25 cellular contexts compared by ENCODE assay signal in genomic region chr5:150442699-150443080, GRCh38. TPM values are rescaled to one million over a fixed set of nuclear protein-coding genes. Genes with fewer than 3 reads are reported as not detected.
DNase-seq lines count a peak whose midpoint lies in the region; FAIRE-seq and TF ChIP-seq lines count a peak whose summit lies in the region.
"Had no signal": no experiment of that assay in that cellular context is flagged by ENCODE, and none has a peak within 500 bp of the region (broad histone marks: within the 10 kb centered on the region; RNA-seq: fewer than 3 reads in every experiment).

No MANE protein-coding gene starts in this region.

- H4K91ac ChIP-seq in H1 (replicated peaks; ENCODE audit: insufficient read length, low read length): no peak overlapping the region
- no peak overlapping the region for H4K91ac ChIP-seq in mesenchymal stem cell (ENCODE audit: low read length)

- peaks cover under 1 to 16% of the 10 kb centered on the region in 2 experiments for H3K79me2 ChIP-seq in H1 (ENCODE audit: control insufficient read depth in 1 of 2, insufficient read depth in 2 of 2, low read length in 2 of 2)

- intact Hi-C loops in testis (cut with DNase I; ENCODE audit: low total_unique reads): no loop called here

- peaks cover 12 to 22% of the 10 kb centered on the region in 2 experiments for H4K20me1 ChIP-seq in H1 (replicated peaks in 1 of 2; ENCODE audit: control insufficient read depth in 1 of 2, insufficient read depth in 2 of 2, low read length in 2 of 2)

- H2AK5ac ChIP-seq in H1 (ENCODE audit: low read depth, low read length) (no peak overlapping the region), mesenchymal stem cell (ENCODE audit: low read length, severe bottlenecking) (no peak overlapping the region)

- peak overlapping the region; percentile 51 for H3K27ac ChIP-seq in 22Rv1
- peak overlapping the region; percentile 56 for H3K27ac ChIP-seq in RWPE1
- no peak overlapping the region for H3K27ac ChIP-seq in H1 (ENCODE audit: low read depth, low read length)
- H3K27ac ChIP-seq in testis: no peak overlapping the region
- no peak overlapping the region for H3K27ac ChIP-seq in mesenchymal stem cell (ENCODE audit: low read length, poor library complexity, severe bottlenecking)
- H3K27ac ChIP-seq: GM23248, lower lobe of right lung, prostate gland, thoracic aorta had no signal

- H3K4me3 ChIP-seq in H1 (ENCODE audit: extremely low read depth in 1 of 4, insufficient read depth in 2 of 4, low read depth in 3 of 4, low read length in 4 of 4) (no peak overlapping the region), testis (no peak overlapping the region), mesenchymal stem cell (ENCODE audit: insufficient read depth in 1 of 2, low read depth in 1 of 2, low read length in 2 of 2) (no peak overlapping the region)
- H3K4me3 ChIP-seq: GM12878, GM23248, lower lobe of right lung, prostate gland, thoracic aorta had no signal

- no peak for TF ChIP-seq EP300 in H1 (IDR thresholded peaks at IDR 0.05; ENCODE audit: borderline replicate concordance in 1 of 2, low read depth in 2 of 2, low read length in 2 of 2)

- no peak overlapping the region for H4K5ac ChIP-seq in H1 (ENCODE audit: insufficient read length, low read depth, low read length)

- peaks cover 41 to 47% (median 44%) of the 10 kb centered on the region in 4 experiments for H3K36me3 ChIP-seq in H1 (ENCODE audit: control insufficient read depth in 2 of 4, insufficient read depth in 4 of 4, low read length in 3 of 4)
- peaks cover 4% of the 10 kb centered on the region for H3K36me3 ChIP-seq in testis (ENCODE audit: low read depth, missing control alignments)
- peaks cover 59 to 60% of the 10 kb centered on the region in 2 experiments for H3K36me3 ChIP-seq in mesenchymal stem cell (ENCODE audit: control insufficient read depth in 1 of 2, insufficient read depth in 2 of 2, low read depth in 1 of 2, low read length in 2 of 2)

- H3K23me2 ChIP-seq in H1 (ENCODE audit: low read depth, low read length): no peaks in the 10 kb centered on the region

- H3K4me1 ChIP-seq in H1 (replicated peaks in 1 of 4; ENCODE audit: control insufficient read depth in 3 of 4, insufficient read depth in 4 of 4, low read length in 3 of 4) (peaks cover 3 to 8% (median 5%) of the 10 kb centered on the region in 4 experiments), testis (peaks cover 8% of the 10 kb centered on the region), mesenchymal stem cell (ENCODE audit: control insufficient read depth, insufficient read depth, low read depth, low read length) (peaks cover 8% of the 10 kb centered on the region)
- H3K4me1 ChIP-seq: prostate gland had no signal

- H2AFZ ChIP-seq in H1 (ENCODE audit: low read length): no peak overlapping the region
- H2AFZ ChIP-seq in mesenchymal stem cell (ENCODE audit: low read depth, low read length): no peak overlapping the region
- H2AFZ ChIP-seq: GM23248 had no signal

- no peak for TF ChIP-seq RAD21 in H1 (IDR thresholded peaks at IDR 0.05 in 1 of 2, conservative IDR thresholded peaks at IDR 0.05 in 1 of 2; ENCODE audit: low read depth in 2 of 2, low read length in 2 of 2)

- H3K18ac ChIP-seq in H1 (ENCODE audit: extremely low read depth, low read length) (no peak overlapping the region), mesenchymal stem cell (ENCODE audit: low read depth in 1 of 2, low read length in 2 of 2) (no peak overlapping the region)

- TF ChIP-seq POLR2A in H1 (IDR thresholded peaks at IDR 0.05; ENCODE audit: control extremely low read depth in 1 of 2, low read depth in 2 of 2, low read length in 2 of 2) (no peak; a peak in 1 of 3 replicates), testis (IDR thresholded peaks at IDR 0.05) (no peak)

- no peak overlapping the region for H3K4ac ChIP-seq in H1 (replicated peaks; ENCODE audit: insufficient read length, low read depth, low read length)
- no peak overlapping the region for H3K4ac ChIP-seq in mesenchymal stem cell (ENCODE audit: low read depth in 1 of 2, low read length in 2 of 2)

- CTCF ChIA-PET in RWPE1 (lab: Yijun Ruan, JAX): interaction anchor here (0.6 kb wide), 1 partner anchor 257 kb away, joined by 4 read pairs; no protein-coding TSS in a partner anchor
- CTCF ChIA-PET in H1 (lab: Charles Lee; ENCODE audit: partially characterized antibody): interaction anchor here (0.8 to 14.1 kb wide), 6 partner anchors 15 to 118 kb away, joined by 3 to 245 read pairs (median 3); no protein-coding TSS in a partner anchor

- H2BK15ac ChIP-seq in H1 (ENCODE audit: low read length) (no peak overlapping the region), mesenchymal stem cell (ENCODE audit: low read depth, poor library complexity, severe bottlenecking) (no peak overlapping the region)

- H4K8ac ChIP-seq in H1 (ENCODE audit: extremely low read depth, insufficient read depth, low read length) (no peak overlapping the region), mesenchymal stem cell (ENCODE audit: low read length) (no peak overlapping the region)

- no peak overlapping the region for H2BK20ac ChIP-seq in H1 (ENCODE audit: low read length)

- peak; percentile 43 for DNase-seq in DMS 273 treated with DMSO at 0.1 percent for 48 hours (lab: John Stamatoyannopoulos, UW)
- DNase-seq in RWPE1 (ENCODE audit: low spot score): no peak
- no peak for DNase-seq in H1 (ENCODE audit: low read depth in 1 of 2, low spot score in 2 of 2)
- DNase-seq in testis: no peak
- DNase-seq in DMS53 treated with DMSO at 0.1 percent for 48 hours (lab: John Stamatoyannopoulos, UW; ENCODE audit: unreplicated experiment): no peak
- DNase-seq in NOMO-1 (lab: John Stamatoyannopoulos, UW; ENCODE audit: unreplicated experiment in 2 of 2): no peak
- DNase-seq in mesenchymal stem cell: no peak
- DNase-seq: activated CD4-positive, alpha-beta memory T cell treated with anti-CD3 and anti-CD28 coated beads, Interleukin-2, amount 10 ng/mL, durations not matched to agents 7 days and 5 days; activated naive CD4-positive, alpha-beta T cell treated with Interleukin-2 at 50 U/mL for 16 hours; activated T-cell treated with anti-CD3 and anti-CD28 coated beads, Interleukin-2, amount 50 U/mL, for 1 hour; aorta; CD8-positive, alpha-beta T cell; central memory CD4-positive, alpha-beta T cell; DMS79 treated with DMSO at 0.1 percent for 48 hours; foreskin melanocyte; islet precursor cell; lower lobe of right lung; NCI-H2081 treated with DMSO at 0.1 percent for 48 hours; NK-92 treated with Interleukin-12 subunit alpha and Interleukin-12 subunit beta, amount 100 ng/mL, for 24 hours had no signal

- H2BK12ac ChIP-seq in H1 (ENCODE audit: low read depth, low read length): no peak overlapping the region
- H2BK12ac ChIP-seq in mesenchymal stem cell (ENCODE audit: low read length in 2 of 2): no peak overlapping the region

- H3K27me3 ChIP-seq in H1 (replicated peaks in 1 of 4; ENCODE audit: control insufficient read depth in 3 of 4, extremely low read depth in 1 of 4, insufficient read depth in 3 of 4, low read length in 3 of 4): no peaks in the 10 kb centered on the region
- H3K27me3 ChIP-seq in testis: no peaks in the 10 kb centered on the region
- H3K27me3 ChIP-seq in mesenchymal stem cell (ENCODE audit: control insufficient read depth in 1 of 2, insufficient read depth in 1 of 2, low read length in 2 of 2): no peaks in the 10 kb centered on the region

- H3K14ac ChIP-seq in H1 (ENCODE audit: insufficient read length) (no peak overlapping the region), mesenchymal stem cell (ENCODE audit: low read length in 2 of 2) (no peak overlapping the region)

- H3K9me3 ChIP-seq in H1 (ENCODE audit: insufficient read depth in 2 of 2, low read depth in 1 of 2, low read length in 1 of 2) (no peaks in the 10 kb centered on the region), testis (no peaks in the 10 kb centered on the region), mesenchymal stem cell (ENCODE audit: control insufficient read depth, low read length) (no peaks in the 10 kb centered on the region)
- H3K9me3 ChIP-seq: lower lobe of right lung, prostate gland, thoracic aorta had no signal

- H2BK5ac ChIP-seq in H1 (ENCODE audit: low read depth, low read length): no peak overlapping the region
- H2BK5ac ChIP-seq in mesenchymal stem cell (ENCODE audit: low read depth, low read length, poor library complexity, severe bottlenecking): no peak overlapping the region

- no peak for FAIRE-seq in H1 (lab: Jason Lieb, UNC)
- FAIRE-seq: GM12878 had no signal

- POLR2A ChIA-PET in RWPE1 (lab: Yijun Ruan, JAX; ENCODE audit: low non-redundant PET): no interaction called here
- POLR2A ChIA-PET in H1 (lab: Charles Lee; ENCODE audit: partially characterized antibody): interaction anchor here (0.8 to 7.7 kb wide), 21 partner anchors 9 to 224 kb away, joined by 3 to 70 read pairs (median 4); partner anchors contain the start of genes CD74 and RPS14

- H3K23ac ChIP-seq in H1 (ENCODE audit: insufficient read length) (no peak overlapping the region), mesenchymal stem cell (ENCODE audit: low read length in 2 of 2) (no peak overlapping the region)

- H3K9ac ChIP-seq in H1 (replicated peaks in 1 of 4; ENCODE audit: extremely low read depth in 1 of 4, low read depth in 3 of 4, low read length in 3 of 4): no peak overlapping the region
- no peak overlapping the region for H3K9ac ChIP-seq in mesenchymal stem cell (ENCODE audit: low read length)
- H3K9ac ChIP-seq: GM23248 had no signal

- H3K79me1 ChIP-seq in H1 (ENCODE audit: low read depth, low read length): 0 out of 2 replicates have a peak, but pooled peaks cover under 1% of the 10 kb centered on the region
- peaks cover 4% of the 10 kb centered on the region for H3K79me1 ChIP-seq in mesenchymal stem cell (replicated peaks; ENCODE audit: low read length, poor library complexity, severe bottlenecking)

- no peak overlapping the region for H3K56ac ChIP-seq in H1 (replicated peaks; ENCODE audit: insufficient read length, low read depth, low read length)

- WGBS in H1 (ENCODE audit: extremely low coverage in 1 of 2, insufficient coverage in 1 of 2, insufficient read length in 1 of 2, insufficient replicate concordance in 2 of 2, low coverage in 1 of 2, low lambda C conversion rate in 2 of 2, missing lambda C conversion rate in 1 of 2), 2 experiments: 77% methylated on average over 6 of the region's 6 CpGs; no CpG with 5 or more reads in 1 of the 2 experiments
- WGBS in testis, 2 donors: 78 to 83% methylated on average over 6 of the region's 6 CpGs
- 91% methylated on average over 6 of the region's 6 CpGs for WGBS in mesenchymal stem cell

- no peak overlapping the region for H2BK120ac ChIP-seq in H1 (replicated peaks; ENCODE audit: low read depth, low read length)
- H2BK120ac ChIP-seq in mesenchymal stem cell (ENCODE audit: low read depth, low read length): no peak overlapping the region

- TF ChIP-seq CTCF in 22Rv1 (IDR thresholded peaks at IDR 0.05) (no peak), RWPE1 (conservative IDR thresholded peaks at IDR 0.05; ENCODE audit: low read depth) (no peak), H1 (IDR thresholded peaks at IDR 0.05; ENCODE audit: control extremely low read depth in 1 of 3, insufficient read depth in 1 of 3, low read depth in 1 of 3, low read length in 3 of 3) (no peak), testis (IDR thresholded peaks at IDR 0.05) (no peak)

- H3K4me2 ChIP-seq in H1 (ENCODE audit: insufficient read depth in 1 of 2, low read depth in 2 of 2, low read length in 2 of 2): no peak overlapping the region
- no peak overlapping the region for H3K4me2 ChIP-seq in mesenchymal stem cell (ENCODE audit: low read length, poor library complexity, severe bottlenecking)

RNA-seq across cellular contexts. Expression of gene RPS14, which starts 6.8 kb away (rescaled TPM):
- total RNA-seq in H1 (2021; fragmentation: NEBNext Ultra II Directional; extraction: Animal tissue kit (Norgen Biotek cat#: 25700)): 2,548 and 2,599 TPM in 2 replicates
- polyA plus RNA-seq in H1 (2011; rRNA removed): 5,579 and 6,423 TPM in 2 replicates
- 6,153 TPM for polyA plus RNA-seq in H1 (2011; cell fraction: cytosol; rRNA removed)
- polyA plus RNA-seq in H1 (2011; cell fraction: nucleus; rRNA removed): 2,076 TPM
- 3,315 to 4,827 TPM (median 4,072 TPM) in 4 replicates for polyA plus RNA-seq in H1 (2012, experiment 1 of 2)
- polyA plus RNA-seq in H1 (2012, experiment 2 of 2): 7,349 TPM
- polyA plus RNA-seq in H1 (2013, experiment 1 of 2): 3,849 TPM
- polyA plus RNA-seq in H1 (2013, experiment 2 of 2): 4,074 TPM
- 913 and 940 TPM in 2 replicates for polyA minus RNA-seq in H1 (2011; rRNA and poly(A)+ RNA removed)
- polyA minus RNA-seq in H1 (2011; cell fraction: cytosol; rRNA and poly(A)+ RNA removed): 455 TPM
- polyA minus RNA-seq in H1 (2011; cell fraction: nucleus; rRNA and poly(A)+ RNA removed): 375 TPM
- total RNA-seq in testis: 1,000 to 10,000 TPM in 1 of 2 donors, 100 to 1,000 TPM in 1; 781 to 1,273 TPM
- 1,234 TPM for polyA plus RNA-seq in testis (ENCODE audit: insufficient read depth, low read depth, low replicate concordance)
- 3,588 TPM for polyA plus RNA-seq in mesenchymal stem cell (2013, experiment 1 of 2)
- 3,623 TPM for polyA plus RNA-seq in mesenchymal stem cell (2013, experiment 2 of 2)

RNA-seq across cellular contexts. Expression of gene CD74, which starts 30.0 kb away (rescaled TPM):
- total RNA-seq in H1 (2021; fragmentation: NEBNext Ultra II Directional; extraction: Animal tissue kit (Norgen Biotek cat#: 25700)): 45.9 and 48.6 TPM in 2 replicates
- polyA plus RNA-seq in H1 (2011; rRNA removed) (61.0 and 61.8 TPM in 2 replicates), testis (ENCODE audit: insufficient read depth, low read depth, low replicate concordance) (1,318 TPM)
- polyA plus RNA-seq in H1 (2011; cell fraction: cytosol; rRNA removed): 32.2 TPM
- 47.9 TPM for polyA plus RNA-seq in H1 (2011; cell fraction: nucleus; rRNA removed)
- polyA plus RNA-seq in H1 (2012, experiment 1 of 2): 52.7 to 98.5 TPM (median 93.0 TPM) in 4 replicates
- polyA plus RNA-seq in H1 (2012, experiment 2 of 2): 84.1 TPM
- 152 TPM for polyA plus RNA-seq in H1 (2013, experiment 1 of 2)
- 192 TPM for polyA plus RNA-seq in H1 (2013, experiment 2 of 2)
- polyA minus RNA-seq in H1 (2011; rRNA and poly(A)+ RNA removed): 25.9 and 26.9 TPM in 2 replicates
- polyA minus RNA-seq in H1 (2011; cell fraction: cytosol; rRNA and poly(A)+ RNA removed): 37.9 TPM
- 26.2 TPM for polyA minus RNA-seq in H1 (2011; cell fraction: nucleus; rRNA and poly(A)+ RNA removed)
- total RNA-seq in testis: 100 to 1,000 TPM; 137 to 223 TPM
- 0.43 TPM for polyA plus RNA-seq in mesenchymal stem cell (2013, experiment 1 of 2)
- polyA plus RNA-seq in mesenchymal stem cell (2013, experiment 2 of 2): 0.36 TPM
- total RNA-seq: GM23248, NCI-H460 had no signal

Comparison
In these comparisons a context has a peak if more than half of its experiments do, and no peak if none do; other contexts are left out.
1. H3K27ac ChIP-seq: peak in 22Rv1 (single experiment) and RWPE1 (single experiment); none in H1 (single experiment), testis (0 of 2) and mesenchymal stem cell (single experiment).